ENCODE assay signal across 18 cellular contexts in the genomic region with DNA sequence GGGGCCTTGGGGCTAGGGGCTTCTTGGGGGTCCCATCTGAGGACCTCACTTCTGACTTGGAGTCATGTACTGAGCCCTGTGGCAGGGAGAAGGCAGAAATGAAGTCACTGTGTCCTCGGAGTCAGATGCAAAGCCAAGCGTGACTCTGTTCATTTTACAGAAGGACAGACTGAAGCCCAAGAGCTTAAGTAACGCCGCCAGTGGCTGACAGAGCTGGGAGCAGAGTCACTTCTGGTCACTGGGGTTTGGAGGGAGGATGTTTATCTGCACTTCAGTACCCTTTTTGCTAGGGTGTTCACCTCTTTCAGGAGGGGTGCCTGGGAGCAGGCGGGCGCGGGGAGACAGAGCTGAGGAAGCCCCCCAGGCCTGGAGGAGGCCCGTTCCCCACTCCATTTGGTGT. TPM values are rescaled to one million over a fixed set of nuclear protein-coding genes. Genes with fewer than 3 reads are reported as not detected.
A peak's percentile ranks its signal among the peaks of the same experiment; 100 is the strongest.
DNase-seq lines count a peak whose midpoint lies in the region; ATAC-seq, FAIRE-seq and TF ChIP-seq lines count a peak whose summit lies in the region.
"Had no signal": no experiment of that assay in that cellular context is flagged by ENCODE, and none has a peak within 500 bp of the region (broad histone marks: within the 10 kb centered on the region; RNA-seq: fewer than 3 reads in every experiment).

No MANE protein-coding gene starts in this region.

- H3K27ac ChIP-seq in H1 (ENCODE audit: low read depth, low read length) = no peak overlapping the region

- POLR2A ChIA-PET in H1 (lab: Charles Lee; ENCODE audit: partially characterized antibody) = no interaction called here

- H2BK15ac ChIP-seq in H1 (ENCODE audit: low read length) = no peak overlapping the region

- no peak overlapping the region for H3K4me3 ChIP-seq in H1 (ENCODE audit: extremely low read depth in 1 of 4, insufficient read depth in 2 of 4, low read depth in 3 of 4, low read length in 4 of 4)
- H3K4me3 ChIP-seq: lung had no signal

- TF ChIP-seq POLR2A in H1 (IDR thresholded peaks at IDR 0.05; ENCODE audit: control extremely low read depth in 1 of 2, low read depth in 2 of 2, low read length in 2 of 2) = no peak

- no peak for DNase-seq in stimulated activated naive CD8-positive, alpha-beta T cell treated with anti-CD3 and anti-CD28 coated beads, Interleukin-15, Interleukin-2, amounts not matched to agents 100 U/mL and 50 U/mL, for 24 hours
- DNase-seq in activated T-cell treated with anti-CD3 and anti-CD28 coated beads, Interleukin-2, amount 50 U/mL, for 24 hours = peak; percentile 60
- DNase-seq in H1 (ENCODE audit: low read depth in 1 of 2, low spot score in 2 of 2) = no peak
- no peak for DNase-seq in activated effector memory CD4-positive, alpha-beta T cell treated with anti-CD3 and anti-CD28 coated beads, Interleukin-2, amount 50 U/mL, for 16 hours
- DNase-seq: amniotic stem cell; Calu3; caudate nucleus; HCEC 1CT; head of caudate nucleus; immature natural killer cell; NCI-H187 treated with DMSO at 0.1 percent for 48 hours; NCI-H226; posterior cingulate gyrus; stimulated activated CD4-positive, alpha-beta T cell treated with anti-CD3 and anti-CD28 coated beads, Interleukin-1b, Interleukin-23, amount 100 ng/mL, for 48 hours had no signal

- no peak overlapping the region for H2BK12ac ChIP-seq in H1 (ENCODE audit: low read depth, low read length)

- 86% methylated on average over 3 of the region's 8 CpGs; no CpG with 5 or more reads in 1 of the 2 experiments for WGBS in H1 (ENCODE audit: extremely low coverage in 1 of 2, insufficient coverage in 1 of 2, insufficient read length in 1 of 2, insufficient replicate concordance in 2 of 2, low coverage in 1 of 2, low lambda C conversion rate in 2 of 2, missing lambda C conversion rate in 1 of 2), 2 experiments

- H3K27me3 Mint-ChIP-seq in stimulated activated naive CD8-positive, alpha-beta T cell treated with anti-CD3 and anti-CD28 coated beads, Interleukin-15, Interleukin-2, amounts not matched to agents 100 ng/mL and 50 ng/mL, for 24 hours = no peaks in the 10 kb centered on the region
- H3K27me3 Mint-ChIP-seq in activated T-cell treated with anti-CD3 and anti-CD28 coated beads, Interleukin-2, amount 50 U/mL, for 24 hours = no peaks in the 10 kb centered on the region

- no peak for TF ChIP-seq EP300 in H1 (IDR thresholded peaks at IDR 0.05; ENCODE audit: borderline replicate concordance in 1 of 2, low read depth in 2 of 2, low read length in 2 of 2)

- no peaks in the 10 kb centered on the region for H4K20me1 ChIP-seq in H1 (replicated peaks in 1 of 2; ENCODE audit: control insufficient read depth in 1 of 2, insufficient read depth in 2 of 2, low read length in 2 of 2)

- no peak overlapping the region for H4K5ac ChIP-seq in H1 (ENCODE audit: insufficient read length, low read depth, low read length)

- H3K14ac ChIP-seq in H1 (ENCODE audit: insufficient read length) = no peak overlapping the region

- H2BK20ac ChIP-seq in H1 (ENCODE audit: low read length) = no peak overlapping the region

- peak overlapping the region; percentile 66 for H3K4me3 Mint-ChIP-seq in stimulated activated naive CD8-positive, alpha-beta T cell treated with anti-CD3 and anti-CD28 coated beads, Interleukin-15, Interleukin-2, amounts not matched to agents 100 ng/mL and 50 ng/mL, for 24 hours
- H3K4me3 Mint-ChIP-seq in activated T-cell treated with anti-CD3 and anti-CD28 coated beads, Interleukin-2, amount 50 U/mL, for 24 hours = peak overlapping the region; percentile 88
- H3K4me3 Mint-ChIP-seq: immature natural killer cell had no signal

- H2BK120ac ChIP-seq in H1 (replicated peaks; ENCODE audit: low read depth, low read length) = no peak overlapping the region

- no peak for FAIRE-seq in H1 (lab: Jason Lieb, UNC)

- no peak overlapping the region for H3K23ac ChIP-seq in H1 (ENCODE audit: insufficient read length)

- H3K4me1 ChIP-seq in H1 (replicated peaks in 1 of 4; ENCODE audit: control insufficient read depth in 3 of 4, insufficient read depth in 4 of 4, low read length in 3 of 4) = no peaks in the 10 kb centered on the region

- H3K9ac ChIP-seq in H1 (replicated peaks in 1 of 4; ENCODE audit: extremely low read depth in 1 of 4, low read depth in 3 of 4, low read length in 3 of 4) = no peak overlapping the region

- H3K4ac ChIP-seq in H1 (replicated peaks; ENCODE audit: insufficient read length, low read depth, low read length) = no peak overlapping the region

- H3K4me2 ChIP-seq in H1 (ENCODE audit: insufficient read depth in 1 of 2, low read depth in 2 of 2, low read length in 2 of 2) = no peak overlapping the region

- TF ChIP-seq CTCF in H1 (IDR thresholded peaks at IDR 0.05; ENCODE audit: control extremely low read depth in 1 of 3, insufficient read depth in 1 of 3, low read depth in 1 of 3, low read length in 3 of 3) = no peak

- H3K9me3 ChIP-seq in H1 (ENCODE audit: insufficient read depth in 2 of 2, low read depth in 1 of 2, low read length in 1 of 2) = no peaks in the 10 kb centered on the region

- no peak overlapping the region for H2BK5ac ChIP-seq in H1 (ENCODE audit: low read depth, low read length)

- H3K4me1 Mint-ChIP-seq in stimulated activated naive CD8-positive, alpha-beta T cell treated with anti-CD3 and anti-CD28 coated beads, Interleukin-15, Interleukin-2, amounts not matched to agents 100 ng/mL and 50 ng/mL, for 24 hours (ENCODE audit: low read depth) = peaks cover 99% of the 10 kb centered on the region
- H3K4me1 Mint-ChIP-seq in activated T-cell treated with anti-CD3 and anti-CD28 coated beads, Interleukin-2, amount 50 U/mL, for 24 hours (ENCODE audit: low read depth) = peaks cover 96% of the 10 kb centered on the region

- no peak overlapping the region for H4K8ac ChIP-seq in H1 (ENCODE audit: extremely low read depth, insufficient read depth, low read length)

- peak overlapping the region; percentile 87 for H3K27ac Mint-ChIP-seq in stimulated activated naive CD8-positive, alpha-beta T cell treated with anti-CD3 and anti-CD28 coated beads, Interleukin-15, Interleukin-2, amounts not matched to agents 100 ng/mL and 50 ng/mL, for 24 hours
- H3K27ac Mint-ChIP-seq in activated T-cell treated with anti-CD3 and anti-CD28 coated beads, Interleukin-2, amount 50 U/mL, for 24 hours = peak overlapping the region; percentile 97
- H3K27ac Mint-ChIP-seq: immature natural killer cell had no signal

- no peaks in the 10 kb centered on the region for H3K36me3 ChIP-seq in H1 (ENCODE audit: control insufficient read depth in 2 of 4, insufficient read depth in 4 of 4, low read length in 3 of 4)

- no peaks in the 10 kb centered on the region; a peak in 1 of 7 replicates for H3K27me3 ChIP-seq in H1 (replicated peaks in 1 of 4; ENCODE audit: control insufficient read depth in 3 of 4, extremely low read depth in 1 of 4, insufficient read depth in 3 of 4, low read length in 3 of 4)

- ATAC-seq in stimulated activated naive CD8-positive, alpha-beta T cell treated with anti-CD3 and anti-CD28 coated beads, Interleukin-15, Interleukin-2, amounts not matched to agents 100 U/mL and 50 U/mL, for 24 hours = no peak
- ATAC-seq in GM19328 (IDR thresholded peaks at IDR 0.05; ENCODE audit: unreplicated experiment) = no peak
- ATAC-seq in HG02852 (IDR thresholded peaks at IDR 0.05; ENCODE audit: unreplicated experiment) = no peak

- no peak overlapping the region for H3K56ac ChIP-seq in H1 (replicated peaks; ENCODE audit: insufficient read length, low read depth, low read length)

- H4K91ac ChIP-seq in H1 (replicated peaks; ENCODE audit: insufficient read length, low read length) = no peak overlapping the region

- H3K23me2 ChIP-seq in H1 (ENCODE audit: low read depth, low read length) = no peaks in the 10 kb centered on the region

- H3K79me1 ChIP-seq in H1 (ENCODE audit: low read depth, low read length) = no peaks in the 10 kb centered on the region

- 0 out of 2 replicates have a peak overlapping the region, but pooled peaks have one; percentile 32 for H2AFZ ChIP-seq in H1 (ENCODE audit: low read length)

- H3K79me2 ChIP-seq in H1 (ENCODE audit: control insufficient read depth in 1 of 2, insufficient read depth in 2 of 2, low read length in 2 of 2) = no peaks in the 10 kb centered on the region

- no peaks in the 10 kb centered on the region for H3K9me3 Mint-ChIP-seq in stimulated activated naive CD8-positive, alpha-beta T cell treated with anti-CD3 and anti-CD28 coated beads, Interleukin-15, Interleukin-2, amounts not matched to agents 100 ng/mL and 50 ng/mL, for 24 hours
- no peaks in the 10 kb centered on the region for H3K9me3 Mint-ChIP-seq in activated T-cell treated with anti-CD3 and anti-CD28 coated beads, Interleukin-2, amount 50 U/mL, for 24 hours
- H3K9me3 Mint-ChIP-seq: immature natural killer cell had no signal

- CTCF ChIA-PET in H1 (lab: Charles Lee; ENCODE audit: partially characterized antibody) = interaction anchor here (0.7 to 2.0 kb wide), 8 partner anchors 8 to 190 kb away, joined by 3 to 9 read pairs (median 3); partner anchors contain the start of gene CD6

- no peak for TF ChIP-seq RAD21 in H1 (IDR thresholded peaks at IDR 0.05 in 1 of 2, conservative IDR thresholded peaks at IDR 0.05 in 1 of 2; ENCODE audit: low read depth in 2 of 2, low read length in 2 of 2)

- H3K36me3 Mint-ChIP-seq in stimulated activated naive CD8-positive, alpha-beta T cell treated with anti-CD3 and anti-CD28 coated beads, Interleukin-15, Interleukin-2, amounts not matched to agents 100 ng/mL and 50 ng/mL, for 24 hours (ENCODE audit: low read depth) = peaks cover 51% of the 10 kb centered on the region
- H3K36me3 Mint-ChIP-seq in activated T-cell treated with anti-CD3 and anti-CD28 coated beads, Interleukin-2, amount 50 U/mL, for 24 hours (ENCODE audit: low read depth) = peaks cover 93% of the 10 kb centered on the region

- H2AK5ac ChIP-seq in H1 (ENCODE audit: low read depth, low read length) = no peak overlapping the region

- H3K18ac ChIP-seq in H1 (ENCODE audit: extremely low read depth, low read length) = no peak overlapping the region

RNA-seq across cellular contexts. Expression of gene CD6, which starts 10.7 kb away (rescaled TPM):
- total RNA-seq in H1 (2021; fragmentation: NEBNext Ultra II Directional; extraction: Animal tissue kit (Norgen Biotek cat#: 25700)) = 0.19 TPM in 1 of 2 replicates, not detected in the other
- polyA plus RNA-seq in H1 (2011; rRNA removed) = 0.03 TPM in 2 replicates
- polyA plus RNA-seq in H1 (2011; cell fraction: cytosol; rRNA removed) = not detected
- polyA plus RNA-seq in H1 (2011; cell fraction: nucleus; rRNA removed) = 0.30 TPM
- polyA plus RNA-seq in H1 (2012, experiment 1 of 2) = 0.11 to 0.62 TPM in 2 of 4 replicates, not detected in the others
- not detected for polyA plus RNA-seq in H1 (2012, experiment 2 of 2)
- polyA plus RNA-seq in H1 (2013, experiment 1 of 2) = 0.08 TPM
- 0.04 TPM for polyA plus RNA-seq in H1 (2013, experiment 2 of 2)
- polyA minus RNA-seq in H1 (2011; rRNA and poly(A)+ RNA removed) = 0.06 TPM in 1 of 2 replicates, not detected in the other
- not detected for polyA minus RNA-seq in H1 (2011; cell fraction: cytosol; rRNA and poly(A)+ RNA removed)
- not detected for polyA minus RNA-seq in H1 (2011; cell fraction: nucleus; rRNA and poly(A)+ RNA removed)

RNA-seq across cellular contexts. Expression of gene SLC15A3, which starts 30.2 kb away (rescaled TPM):
- 25.8 and 33.7 TPM in 2 replicates for total RNA-seq in H1 (2021; fragmentation: NEBNext Ultra II Directional; extraction: Animal tissue kit (Norgen Biotek cat#: 25700))
- 31.0 and 36.4 TPM in 2 replicates for polyA plus RNA-seq in H1 (2011; rRNA removed)
- polyA plus RNA-seq in H1 (2011; cell fraction: cytosol; rRNA removed) = 21.3 TPM
- polyA plus RNA-seq in H1 (2011; cell fraction: nucleus; rRNA removed) = 34.6 TPM
- polyA plus RNA-seq in H1 (2012, experiment 1 of 2) = 23.0 to 39.6 TPM (median 34.9 TPM) in 4 replicates
- polyA plus RNA-seq in H1 (2012, experiment 2 of 2) = 42.7 TPM
- polyA plus RNA-seq in H1 (2013, experiment 1 of 2) = 52.8 TPM
- 59.9 TPM for polyA plus RNA-seq in H1 (2013, experiment 2 of 2)
- 32.4 and 38.1 TPM in 2 replicates for polyA minus RNA-seq in H1 (2011; rRNA and poly(A)+ RNA removed)
- 23.1 TPM for polyA minus RNA-seq in H1 (2011; cell fraction: cytosol; rRNA and poly(A)+ RNA removed)
- polyA minus RNA-seq in H1 (2011; cell fraction: nucleus; rRNA and poly(A)+ RNA removed) = 32.3 TPM

RNA-seq across cellular contexts. Expression of gene TMEM132A, which starts 57.9 kb away (rescaled TPM):
- 97.9 and 98.2 TPM in 2 replicates for total RNA-seq in H1 (2021; fragmentation: NEBNext Ultra II Directional; extraction: Animal tissue kit (Norgen Biotek cat#: 25700))
- polyA plus RNA-seq in H1 (2011; rRNA removed) = 46.6 and 69.0 TPM in 2 replicates
- polyA plus RNA-seq in H1 (2011; cell fraction: cytosol; rRNA removed) = 65.5 TPM
- polyA plus RNA-seq in H1 (2011; cell fraction: nucleus; rRNA removed) = 453 TPM
- 77.1 to 107 TPM (median 96.0 TPM) in 4 replicates for polyA plus RNA-seq in H1 (2012, experiment 1 of 2)
- polyA plus RNA-seq in H1 (2012, experiment 2 of 2) = 39.7 TPM
- polyA plus RNA-seq in H1 (2013, experiment 1 of 2) = 99.5 TPM
- polyA plus RNA-seq in H1 (2013, experiment 2 of 2) = 89.8 TPM
- polyA minus RNA-seq in H1 (2011; rRNA and poly(A)+ RNA removed) = 26.2 and 27.0 TPM in 2 replicates
- 53.9 TPM for polyA minus RNA-seq in H1 (2011; cell fraction: cytosol; rRNA and poly(A)+ RNA removed)
- 103 TPM for polyA minus RNA-seq in H1 (2011; cell fraction: nucleus; rRNA and poly(A)+ RNA removed)
- polyA plus RNA-seq: immature natural killer cell had no signal
